In genomic region chr19:40249781-40250180, GRCh38 we compare ENCODE assay signal across 37 cellular contexts. TPM values are rescaled to one million over a fixed set of nuclear protein-coding genes. Genes with fewer than 3 reads are reported as not detected.
DNase-seq lines count a peak whose midpoint lies in the region; ATAC-seq, FAIRE-seq and TF ChIP-seq lines count a peak whose summit lies in the region.
"Had no signal": no experiment of that assay in that cellular context is flagged by ENCODE, and none has a peak within 500 bp of the region (broad histone marks: within the 10 kb centered on the region; RNA-seq: fewer than 3 reads in every experiment).

No MANE protein-coding gene starts in this region.

- H3K79me2 ChIP-seq in astrocyte (ENCODE audit: insufficient read depth, low read length) = peaks cover 21% of the 10 kb centered on the region
- peaks cover 63% of the 10 kb centered on the region for H3K79me2 ChIP-seq in osteoblast (ENCODE audit: insufficient read depth, low read length)

- H3K4me1 Mint-ChIP-seq in activated CD8-positive, alpha-beta T cell treated with anti-CD3 and anti-CD28 coated beads, Interleukin-2, amount 10 ng/mL, durations not matched to agents 7 days and 5 days (ENCODE audit: low read depth) = peaks cover 2% of the 10 kb centered on the region
- peaks cover 10% of the 10 kb centered on the region for H3K4me1 Mint-ChIP-seq in activated CD8-positive, alpha-beta T cell treated with anti-CD3 and anti-CD28 coated beads for 36 hours (ENCODE audit: low read depth)
- peaks cover 6% of the 10 kb centered on the region for H3K4me1 Mint-ChIP-seq in astrocyte (ENCODE audit: low read depth, unreplicated experiment)
- H3K4me1 Mint-ChIP-seq: activated B cell treated with CpG ODN at 0.5 μM for 24 hours, CD14-positive monocyte had no signal

- H3K27ac ChIP-seq in C4-2B = peak overlapping the region; percentile 65
- H3K27ac ChIP-seq in astrocyte (ENCODE audit: low read depth, low read length) = no peak overlapping the region
- H3K27ac ChIP-seq in osteoblast (ENCODE audit: low read depth, low read length) = no peak overlapping the region
- H3K27ac ChIP-seq: epithelial cell of prostate, left lung, neutrophil, sigmoid colon, SJCRH30, upper lobe of right lung had no signal

- H2AFZ ChIP-seq in astrocyte (ENCODE audit: low read depth, low read length) = no peak overlapping the region
- no peak overlapping the region for H2AFZ ChIP-seq in osteoblast (ENCODE audit: low read length)

- CTCF ChIA-PET in activated CD8-positive, alpha-beta T cell treated with anti-CD3 and anti-CD28 coated beads, Interleukin-2, amount 10 ng/mL, durations not matched to agents 7 days and 5 days (lab: Charles Lee) = no interaction called here
- CTCF ChIA-PET in activated CD8-positive, alpha-beta T cell treated with anti-CD3 and anti-CD28 coated beads for 36 hours (lab: Charles Lee) = interaction anchor here (1.1 to 1.5 kb wide), 2 partner anchors 17 to 56 kb away, joined by 3 to 4 read pairs; no protein-coding TSS in a partner anchor

- H3K9me3 ChIP-seq in astrocyte (ENCODE audit: insufficient read depth, low read depth, low read length) = no peaks in the 10 kb centered on the region
- no peaks in the 10 kb centered on the region for H3K9me3 ChIP-seq in osteoblast (ENCODE audit: low read depth, low read length)
- H3K9me3 ChIP-seq: left lung, neutrophil, sigmoid colon, SJCRH30, upper lobe of right lung had no signal

- peak overlapping the region; percentile 15 for H3K27ac Mint-ChIP-seq in activated CD8-positive, alpha-beta T cell treated with anti-CD3 and anti-CD28 coated beads, Interleukin-2, amount 10 ng/mL, durations not matched to agents 7 days and 5 days
- no peak overlapping the region for H3K27ac Mint-ChIP-seq in activated CD8-positive, alpha-beta T cell treated with anti-CD3 and anti-CD28 coated beads for 36 hours
- peak overlapping the region; percentile 13 for H3K27ac Mint-ChIP-seq in astrocyte (ENCODE audit: unreplicated experiment)
- H3K27ac Mint-ChIP-seq: activated naive CD4-positive, alpha-beta T cell treated with anti-CD3 and anti-CD28 coated beads for 36 hours had no signal

- POLR2A ChIA-PET in activated CD8-positive, alpha-beta T cell treated with anti-CD3 and anti-CD28 coated beads, Interleukin-2, amount 10 ng/mL, durations not matched to agents 7 days and 5 days (lab: Charles Lee) = no interaction called here
- POLR2A ChIA-PET in activated CD8-positive, alpha-beta T cell treated with anti-CD3 and anti-CD28 coated beads for 36 hours (lab: Charles Lee) = interaction anchor here (0.8 to 0.9 kb wide), 2 partner anchors 12 to 14 kb away, joined by 3 read pairs; no protein-coding TSS in a partner anchor

- H3K4me3 Mint-ChIP-seq in activated CD8-positive, alpha-beta T cell treated with anti-CD3 and anti-CD28 coated beads, Interleukin-2, amount 10 ng/mL, durations not matched to agents 7 days and 5 days = no peak overlapping the region
- H3K4me3 Mint-ChIP-seq in activated CD8-positive, alpha-beta T cell treated with anti-CD3 and anti-CD28 coated beads for 36 hours = no peak overlapping the region
- H3K4me3 Mint-ChIP-seq in astrocyte (ENCODE audit: unreplicated experiment) = peak overlapping the region; percentile 2
- H3K4me3 Mint-ChIP-seq: activated B cell treated with CpG ODN at 0.5 μM for 24 hours; activated naive CD4-positive, alpha-beta T cell treated with anti-CD3 and anti-CD28 coated beads for 36 hours; CD14-positive monocyte; IgD-negative memory B cell had no signal

- intact Hi-C loops in activated CD8-positive, alpha-beta T cell treated with anti-CD3 and anti-CD28 coated beads for 36 hours (cut with micrococcal nuclease) = no loop called here

- H3K36me3 ChIP-seq in astrocyte (ENCODE audit: insufficient read depth, low read length) = peaks cover 5% of the 10 kb centered on the region
- peaks cover 30% of the 10 kb centered on the region for H3K36me3 ChIP-seq in osteoblast (ENCODE audit: insufficient read depth, low read length)

- H3K27me3 Mint-ChIP-seq in activated CD8-positive, alpha-beta T cell treated with anti-CD3 and anti-CD28 coated beads, Interleukin-2, amount 10 ng/mL, durations not matched to agents 7 days and 5 days (ENCODE audit: low read depth) = no peaks in the 10 kb centered on the region
- H3K27me3 Mint-ChIP-seq in activated CD8-positive, alpha-beta T cell treated with anti-CD3 and anti-CD28 coated beads for 36 hours = no peaks in the 10 kb centered on the region
- H3K27me3 Mint-ChIP-seq in astrocyte (ENCODE audit: low read depth, unreplicated experiment) = no peaks in the 10 kb centered on the region
- H3K27me3 Mint-ChIP-seq: activated B cell treated with CpG ODN at 0.5 μM for 24 hours, IgD-negative memory B cell had no signal

- no peak for ATAC-seq in activated CD8-positive, alpha-beta T cell treated with anti-CD3 and anti-CD28 coated beads, Interleukin-2, amount 10 ng/mL, durations not matched to agents 7 days and 5 days
- no peak for ATAC-seq in activated CD8-positive, alpha-beta T cell treated with anti-CD3 and anti-CD28 coated beads for 36 hours
- ATAC-seq: HCT116, left lung, upper lobe of right lung had no signal

- no peak for TF ChIP-seq CTCF in activated CD8-positive, alpha-beta T cell treated with anti-CD3 and anti-CD28 coated beads for 36 hours (IDR thresholded peaks at IDR 0.05)
- TF ChIP-seq CTCF in C4-2B (conservative IDR thresholded peaks at IDR 0.05) = no peak
- TF ChIP-seq CTCF in astrocyte (IDR thresholded peaks at IDR 0.05; ENCODE audit: insufficient read depth, low read depth, low read length) = no peak
- TF ChIP-seq CTCF in osteoblast (IDR thresholded peaks at IDR 0.05; ENCODE audit: extremely low read depth, low read depth, low read length) = no peak

- H3K9me3 Mint-ChIP-seq in activated CD8-positive, alpha-beta T cell treated with anti-CD3 and anti-CD28 coated beads, Interleukin-2, amount 10 ng/mL, durations not matched to agents 7 days and 5 days (ENCODE audit: insufficient read depth) = no peaks in the 10 kb centered on the region
- H3K9me3 Mint-ChIP-seq in activated CD8-positive, alpha-beta T cell treated with anti-CD3 and anti-CD28 coated beads for 36 hours = no peaks in the 10 kb centered on the region
- H3K9me3 Mint-ChIP-seq in astrocyte (ENCODE audit: unreplicated experiment) = no peaks in the 10 kb centered on the region
- H3K9me3 Mint-ChIP-seq: activated B cell treated with CpG ODN at 0.5 μM for 24 hours; activated naive CD4-positive, alpha-beta T cell treated with anti-CD3 and anti-CD28 coated beads for 36 hours; IgD-negative memory B cell had no signal

- FAIRE-seq in astrocyte (lab: Jason Lieb, UNC) = no peak
- FAIRE-seq: bronchial epithelial cell, colon, RCC 7860 had no signal

- no peak overlapping the region for H3K9ac ChIP-seq in astrocyte (ENCODE audit: low read length)

- no peak for DNase-seq in activated CD8-positive, alpha-beta T cell treated with anti-CD3 and anti-CD28 coated beads, Interleukin-2, amount 10 ng/mL, durations not matched to agents 7 days and 5 days
- DNase-seq in activated CD8-positive, alpha-beta T cell treated with anti-CD3 and anti-CD28 coated beads for 36 hours = no peak
- DNase-seq in astrocyte (ENCODE audit: low read depth) = no peak
- DNase-seq in osteoblast (ENCODE audit: insufficient read length, low spot score, missing footprints) = peak; percentile 36
- no peak for DNase-seq in OCI-M2 (lab: John Stamatoyannopoulos, UW; ENCODE audit: unreplicated experiment)
- no peak for DNase-seq in EL
- no peak for DNase-seq in kidney tubule cell (ENCODE audit: low spot score)
- DNase-seq: activated B cell treated with CpG ODN at 0.5 μM for 24 hours; activated CD4-positive, alpha-beta T cell treated with anti-CD3 and anti-CD28 coated beads, Interleukin-2, amount 50 U/mL, for 1 hour; activated naive CD4-positive, alpha-beta T cell treated with anti-CD3 and anti-CD28 coated beads for 36 hours; Calu3; DMS79; effector CD4-positive, alpha-beta T cell; GDM1; mesendoderm; NCI-H146; NCI-H2107; NCI-H748 treated with DMSO at 0.1 percent for 48 hours; sigmoid colon; SJCRH30; stimulated activated CD4-positive, alpha-beta T cell treated with anti-CD3 and anti-CD28 coated beads, Interleukin-12 subunit alpha, Interleukin-12 subunit beta, amount 100 ng/mL, for 4 hours; stimulated activated CD4-positive, alpha-beta T cell treated with anti-CD3 and anti-CD28 coated beads, Interleukin-4, amount 100 ng/mL, for 24 hours; SW 1271; upper lobe of right lung had no signal

- no peak overlapping the region for H3K4me2 ChIP-seq in astrocyte (ENCODE audit: low read length)
- no peak overlapping the region for H3K4me2 ChIP-seq in osteoblast (ENCODE audit: insufficient read depth, low read length)

- peaks cover 22% of the 10 kb centered on the region for H3K36me3 Mint-ChIP-seq in activated CD8-positive, alpha-beta T cell treated with anti-CD3 and anti-CD28 coated beads, Interleukin-2, amount 10 ng/mL, durations not matched to agents 7 days and 5 days (ENCODE audit: low read depth)
- peaks cover 12% of the 10 kb centered on the region for H3K36me3 Mint-ChIP-seq in activated CD8-positive, alpha-beta T cell treated with anti-CD3 and anti-CD28 coated beads for 36 hours (ENCODE audit: low read depth)
- H3K36me3 Mint-ChIP-seq in astrocyte (ENCODE audit: low read depth, unreplicated experiment) = peaks cover 12% of the 10 kb centered on the region

- no peaks in the 10 kb centered on the region for H3K4me1 ChIP-seq in astrocyte (ENCODE audit: insufficient read depth, low read length)
- H3K4me1 ChIP-seq in osteoblast (ENCODE audit: insufficient read depth, low read length) = no peaks in the 10 kb centered on the region
- H3K4me1 ChIP-seq: SJCRH30 had no signal

- H3K27me3 ChIP-seq in astrocyte (ENCODE audit: insufficient read depth, low read length) (no peaks in the 10 kb centered on the region), osteoblast (ENCODE audit: insufficient read depth, low read length) (no peaks in the 10 kb centered on the region)
- H3K27me3 ChIP-seq: left lung, neutrophil, sigmoid colon, SJCRH30, upper lobe of right lung had no signal

- H4K20me1 ChIP-seq in astrocyte (ENCODE audit: insufficient read depth, low read length) = peaks cover 67% of the 10 kb centered on the region
- peaks cover 42% of the 10 kb centered on the region for H4K20me1 ChIP-seq in osteoblast (ENCODE audit: insufficient read depth, low read length)

- H3K4me3 ChIP-seq in astrocyte (ENCODE audit: insufficient read depth, low read depth, low read length) (no peak overlapping the region), osteoblast (ENCODE audit: insufficient read depth, low read length) (no peak overlapping the region)
- H3K4me3 ChIP-seq: left lung, sigmoid colon, SJCRH30, upper lobe of right lung had no signal

RNA-seq across cellular contexts. Expression of gene CCNP, which starts 23.3 kb away (rescaled TPM):
- under 1 TPM; 0.39 to 0.68 TPM for total RNA-seq in activated CD8-positive, alpha-beta T cell treated with anti-CD3 and anti-CD28 coated beads, Interleukin-2, amount 10 ng/mL, durations not matched to agents 7 days and 5 days
- total RNA-seq in activated CD8-positive, alpha-beta T cell treated with anti-CD3 and anti-CD28 coated beads for 36 hours = not detected
- total RNA-seq in astrocyte (0.43 and 0.62 TPM in 2 replicates), osteoblast (0.29 TPM in 1 of 2 replicates, not detected in the other)
- total RNA-seq: A172; activated naive CD4-positive, alpha-beta T cell treated with anti-CD3 and anti-CD28 coated beads for 36 hours; bronchial epithelial cell; glomerular endothelial cell; sigmoid colon; SJCRH30; upper lobe of right lung had no signal

RNA-seq across cellular contexts. Expression of gene TTC9B, which starts 31.6 kb away (rescaled TPM):
- total RNA-seq in activated CD8-positive, alpha-beta T cell treated with anti-CD3 and anti-CD28 coated beads, Interleukin-2, amount 10 ng/mL, durations not matched to agents 7 days and 5 days = not detected
- not detected for total RNA-seq in activated CD8-positive, alpha-beta T cell treated with anti-CD3 and anti-CD28 coated beads for 36 hours
- total RNA-seq in astrocyte (not detected in 2 replicates), osteoblast (not detected in 2 replicates)
- total RNA-seq: A172; activated B cell treated with CpG ODN at 0.5 μM for 24 hours; activated naive CD4-positive, alpha-beta T cell treated with anti-CD3 and anti-CD28 coated beads for 36 hours; bronchial epithelial cell; Calu3; glomerular endothelial cell; left lung; pulmonary artery endothelial cell; SJCRH30; upper lobe of right lung had no signal

RNA-seq across cellular contexts. Expression of gene AKT2, which starts 35.4 kb away (rescaled TPM):
- total RNA-seq in activated CD8-positive, alpha-beta T cell treated with anti-CD3 and anti-CD28 coated beads, Interleukin-2, amount 10 ng/mL, durations not matched to agents 7 days and 5 days = 100 to 1,000 TPM; 137 to 139 TPM
- 100 to 1,000 TPM; 139 to 144 TPM for total RNA-seq in activated CD8-positive, alpha-beta T cell treated with anti-CD3 and anti-CD28 coated beads for 36 hours
- total RNA-seq in astrocyte (125 and 127 TPM in 2 replicates), osteoblast (115 and 118 TPM in 2 replicates)

RNA-seq across cellular contexts. Expression of gene MAP3K10, which starts 58.6 kb away (rescaled TPM):
- 10 to 100 TPM; 16.2 to 18.4 TPM for total RNA-seq in activated CD8-positive, alpha-beta T cell treated with anti-CD3 and anti-CD28 coated beads, Interleukin-2, amount 10 ng/mL, durations not matched to agents 7 days and 5 days
- 10 to 100 TPM; 11.3 to 12.6 TPM for total RNA-seq in activated CD8-positive, alpha-beta T cell treated with anti-CD3 and anti-CD28 coated beads for 36 hours
- total RNA-seq in astrocyte (17.2 and 19.0 TPM in 2 replicates), osteoblast (8.3 and 9.8 TPM in 2 replicates)
